ENCODE assay signal across 2 cellular contexts in genomic region chr7:98993024-98993897, GRCh38.
TF ChIP-seq lines count a peak whose summit lies in the region.

No MANE protein-coding gene starts in this region.

TF ChIP-seq in HCT116, 20 proteins besides CTCF, POLR2A, EP300 and RAD21:
- no peak for TF ChIP-seq REST (IDR thresholded peaks at IDR 0.05; ENCODE audit: low read depth)
- TF ChIP-seq POLR2AphosphoS5 (IDR thresholded peaks at IDR 0.05; ENCODE audit: low read depth, low read length) = no peak
- no peak for TF ChIP-seq MAX (IDR thresholded peaks at IDR 0.05)
- TF ChIP-seq FOSL1 (IDR thresholded peaks at IDR 0.05; ENCODE audit: low read depth) = no peak
- TF ChIP-seq JUND (IDR thresholded peaks at IDR 0.05) = no peak
- no peak for TF ChIP-seq ZFX (IDR thresholded peaks at IDR 0.05)

TF ChIP-seq in WTC11, 78 proteins besides CTCF, POLR2A, EP300 and RAD21 (continued from another document):
- TF ChIP-seq ATF2 (CRISPR knock-in tag; IDR thresholded peaks at IDR 0.05; ENCODE audit: borderline replicate concordance, low read depth) (no peak), RORB (CRISPR knock-in tag; IDR thresholded peaks at IDR 0.05) (no peak), ZNF425 (CRISPR knock-in tag; conservative IDR thresholded peaks at IDR 0.05) (no peak), PRRX2 (CRISPR knock-in tag; IDR thresholded peaks at IDR 0.05) (no peak), ATF3 (CRISPR knock-in tag; conservative IDR thresholded peaks at IDR 0.05) (no peak), ZNF263 (CRISPR knock-in tag; IDR thresholded peaks at IDR 0.05; ENCODE audit: low read depth) (no peak), TEAD4 (CRISPR knock-in tag; IDR thresholded peaks at IDR 0.05) (no peak), MYBL2 (CRISPR knock-in tag; IDR thresholded peaks at IDR 0.05) (no peak), FOXP1 (CRISPR knock-in tag; IDR thresholded peaks at IDR 0.05; ENCODE audit: borderline replicate concordance) (no peak), E2F4 (CRISPR knock-in tag; IDR thresholded peaks at IDR 0.05; ENCODE audit: borderline replicate concordance, low read depth) (no peak), ZNF138 (CRISPR knock-in tag; conservative IDR thresholded peaks at IDR 0.05) (no peak), CREM (CRISPR knock-in tag; IDR thresholded peaks at IDR 0.05) (no peak), ERG (CRISPR knock-in tag; IDR thresholded peaks at IDR 0.05) (no peak), MAX (CRISPR knock-in tag; IDR thresholded peaks at IDR 0.05) (no peak), NR3C1 (CRISPR knock-in tag; conservative IDR thresholded peaks at IDR 0.05; ENCODE audit: low read depth) (no peak)
